14 cellular contexts compared by ENCODE assay signal in genomic region chr7:130374507-130374906, GRCh38. TPM values are rescaled to one million over a fixed set of nuclear protein-coding genes. Genes with fewer than 3 reads are reported as not detected.
DNase-seq lines count a peak whose midpoint lies in the region; ATAC-seq and TF ChIP-seq lines count a peak whose summit lies in the region.
"Had no signal": no experiment of that assay in that cellular context is flagged by ENCODE, and none has a peak within 500 bp of the region (broad histone marks: within the 10 kb centered on the region; RNA-seq: fewer than 3 reads in every experiment).

No MANE protein-coding gene starts in this region.

- ATAC-seq in Panc1 (no peak), HG03521 (IDR thresholded peaks at IDR 0.05; ENCODE audit: unreplicated experiment) (no peak)

- peaks cover 5% of the 10 kb centered on the region for H3K4me1 Mint-ChIP-seq in endodermal cell

- intact Hi-C loops in Panc1 (cut with micrococcal nuclease; ENCODE audit: unreplicated experiment) (no loop called here), OCI-LY7 (cut with micrococcal nuclease; ENCODE audit: unreplicated experiment) (no loop called here)

- no peak overlapping the region for H3K4me2 ChIP-seq in OCI-LY7 (ENCODE audit: low read length)
- H3K4me2 ChIP-seq: BLaER1 treated with 17β-estradiol and CSF1 and Interleukin-3, amounts not matched to agents 10 nM and 100 nM had no signal

- no peaks in the 10 kb centered on the region for H3K27me3 ChIP-seq in Panc1 (ENCODE audit: control insufficient read depth, insufficient read depth, low read length)
- H3K27me3 ChIP-seq in endodermal cell (ENCODE audit: control insufficient read depth, insufficient read depth, low read length, poor library complexity, severe bottlenecking): no peaks in the 10 kb centered on the region
- no peaks in the 10 kb centered on the region for H3K27me3 ChIP-seq in muscle layer of colon (ENCODE audit: control insufficient read depth in 1 of 2, insufficient read depth in 2 of 2, low read length in 2 of 2)
- no peaks in the 10 kb centered on the region for H3K27me3 ChIP-seq in subcutaneous abdominal adipose tissue (ENCODE audit: control insufficient read depth in 5 of 5, insufficient read depth in 4 of 5, low read length in 5 of 5)
- H3K27me3 ChIP-seq: BLaER1 treated with 17β-estradiol and CSF1 and Interleukin-3, amounts not matched to agents 10 nM and 100 nM had no signal

- no peaks in the 10 kb centered on the region for H3K79me2 ChIP-seq in OCI-LY7 (ENCODE audit: insufficient read depth, low read depth, low read length)

- DNase-seq in Panc1 (ENCODE audit: low read depth, low spot score): no peak
- no peak for DNase-seq in endodermal cell
- DNase-seq in NCI-H82 (lab: John Stamatoyannopoulos, UW): no peak
- DNase-seq in OCI-LY7 (ENCODE audit: low spot score): no peak
- no peak for DNase-seq in activated CD8-positive, alpha-beta memory T cell treated with anti-CD3 and anti-CD28 coated beads for 24 hours
- DNase-seq: activated CD4-positive, alpha-beta T cell treated with anti-CD3 and anti-CD28 coated beads, Interleukin-2, amount 50 U/mL, for 4 hours; activated naive CD4-positive, alpha-beta T cell treated with Interleukin-2 at 50 U/mL for 16 hours; cortex of kidney; GDM1 had no signal

- H3K36me3 Mint-ChIP-seq in endodermal cell (ENCODE audit: low read depth): peaks cover 5% of the 10 kb centered on the region

- H3K4me1 ChIP-seq in Panc1 (ENCODE audit: control insufficient read depth, insufficient read depth, low read length) (peaks cover 13% of the 10 kb centered on the region), endodermal cell (ENCODE audit: control insufficient read depth, insufficient read depth, low read length) (peaks cover 5% of the 10 kb centered on the region), muscle layer of colon (ENCODE audit: insufficient read depth, low read length) (peaks cover 49% of the 10 kb centered on the region), subcutaneous abdominal adipose tissue (ENCODE audit: control insufficient read depth in 5 of 5, insufficient read depth in 5 of 5, low read length in 5 of 5) (peaks cover 6 to 52% (median 41%) of the 10 kb centered on the region in 5 donors), OCI-LY7 (ENCODE audit: insufficient read depth, low read length, poor library complexity, severe bottlenecking) (no peaks in the 10 kb centered on the region)

- CTCF ChIA-PET in Panc1 (lab: Charles Lee): no interaction called here
- CTCF ChIA-PET in OCI-LY7 (lab: Charles Lee; ENCODE audit: unreplicated experiment): no interaction called here

- H3K9me3 ChIP-seq in Panc1 (ENCODE audit: control insufficient read depth, insufficient read depth, low read depth, low read length) (no peaks in the 10 kb centered on the region), endodermal cell (ENCODE audit: control insufficient read depth, low read length) (no peaks in the 10 kb centered on the region), muscle layer of colon (ENCODE audit: low read length) (peaks cover 5% of the 10 kb centered on the region), subcutaneous abdominal adipose tissue (ENCODE audit: control insufficient read depth in 5 of 5, low read length in 5 of 5) (peaks cover 0 to 9% (median 6%) of the 10 kb centered on the region in 5 donors), OCI-LY7 (ENCODE audit: low read length) (peaks cover 4% of the 10 kb centered on the region; the same call in 1 of the 2 replicates)

- H3K27ac ChIP-seq in Panc1 (ENCODE audit: low read length): 0 out of 2 replicates have a peak overlapping the region, but pooled peaks have one; percentile 44
- H3K27ac ChIP-seq in endodermal cell (ENCODE audit: low read depth, low read length): peak overlapping the region; percentile 92
- peak overlapping the region; percentile 37 for H3K27ac ChIP-seq in muscle layer of colon (ENCODE audit: low read depth, low read length)
- H3K27ac ChIP-seq in subcutaneous abdominal adipose tissue (ENCODE audit: low read depth, low read length): peak overlapping the region; percentile 93
- H3K27ac ChIP-seq in OCI-LY7 (ENCODE audit: low read depth, low read length, poor library complexity, severe bottlenecking): no peak overlapping the region
- H3K27ac ChIP-seq: BLaER1 treated with 17β-estradiol and CSF1 and Interleukin-3, amounts not matched to agents 10 nM and 100 nM had no signal

- BruUV-seq in Panc1 (replicated peaks; lab: Mats Ljungman, UMichigan) (no TSS peak), OCI-LY7 (replicated peaks; lab: Mats Ljungman, UMichigan) (no TSS peak)

- peaks cover 25% of the 10 kb centered on the region for H3K9me3 Mint-ChIP-seq in endodermal cell

- no peak overlapping the region for H3K9ac ChIP-seq in endodermal cell (ENCODE audit: extremely low read depth, low read length, poor library complexity, severe bottlenecking)
- H3K9ac ChIP-seq in muscle layer of colon (ENCODE audit: low read length): no peak overlapping the region
- peak overlapping the region in 1 of 5 donors; percentile 71 for H3K9ac ChIP-seq in subcutaneous abdominal adipose tissue (ENCODE audit: low read length in 5 of 5)
- H3K9ac ChIP-seq: BLaER1 treated with 17β-estradiol and CSF1 and Interleukin-3, amounts not matched to agents 10 nM and 100 nM had no signal

- peak overlapping the region; percentile 50 for H3K27ac Mint-ChIP-seq in endodermal cell

- no peaks in the 10 kb centered on the region for H3K36me3 ChIP-seq in Panc1 (ENCODE audit: control insufficient read depth, insufficient read depth, low read length)
- no peaks in the 10 kb centered on the region for H3K36me3 ChIP-seq in endodermal cell (ENCODE audit: control insufficient read depth, insufficient read depth, low read length)
- H3K36me3 ChIP-seq in muscle layer of colon (ENCODE audit: insufficient read depth, low read length): no peaks in the 10 kb centered on the region
- H3K36me3 ChIP-seq in subcutaneous abdominal adipose tissue (ENCODE audit: control insufficient read depth in 5 of 5, insufficient read depth in 5 of 5, low read length in 5 of 5): no peaks in the 10 kb centered on the region
- H3K36me3 ChIP-seq in OCI-LY7 (ENCODE audit: insufficient read depth, low read length): no peaks in the 10 kb centered on the region
- H3K36me3 ChIP-seq: BLaER1 treated with 17β-estradiol and CSF1 and Interleukin-3, amounts not matched to agents 10 nM and 100 nM had no signal

- H3K9me2 ChIP-seq in OCI-LY7 (ENCODE audit: insufficient read depth, low read length): no peaks in the 10 kb centered on the region

- H4K20me1 ChIP-seq in OCI-LY7 (ENCODE audit: insufficient read depth, low read length): no peaks in the 10 kb centered on the region
- H4K20me1 ChIP-seq: BLaER1 treated with 17β-estradiol and CSF1 and Interleukin-3, amounts not matched to agents 10 nM and 100 nM had no signal

- no peak overlapping the region for H3K4me3 ChIP-seq in Panc1 (ENCODE audit: low read depth in 2 of 2, low read length in 2 of 2)
- H3K4me3 ChIP-seq in endodermal cell (ENCODE audit: low read length): no peak overlapping the region
- no peak overlapping the region for H3K4me3 ChIP-seq in muscle layer of colon (ENCODE audit: low read depth in 1 of 2, low read length in 2 of 2)
- no peak overlapping the region for H3K4me3 ChIP-seq in subcutaneous abdominal adipose tissue (ENCODE audit: low read depth in 1 of 5, low read length in 5 of 5)
- H3K4me3 ChIP-seq in OCI-LY7 (ENCODE audit: low read depth, low read length, poor library complexity, severe bottlenecking): no peak overlapping the region
- H3K4me3 ChIP-seq: BLaER1 treated with 17β-estradiol and CSF1 and Interleukin-3, amounts not matched to agents 10 nM and 100 nM had no signal

- no peak overlapping the region for H2AFZ ChIP-seq in OCI-LY7 (ENCODE audit: low read length)

- no peak for TF ChIP-seq CTCF in Panc1 (IDR thresholded peaks at IDR 0.05)
- no peak for TF ChIP-seq CTCF in endodermal cell (conservative IDR thresholded peaks at IDR 0.05)
- no peak for TF ChIP-seq CTCF in OCI-LY7 (conservative IDR thresholded peaks at IDR 0.05; ENCODE audit: low read length)

- H3K4me3 Mint-ChIP-seq in endodermal cell: no peak overlapping the region

- in situ Hi-C loops in Panc1 (cut with HindIII; ENCODE audit: low pct_unique_long_range_greater_than_20kb, low sequenced_read_pairs): no loop called here

- POLR2A ChIA-PET in Panc1 (lab: Charles Lee) (no interaction called here), OCI-LY7 (lab: Charles Lee) (no interaction called here)

- no peaks in the 10 kb centered on the region for H3K27me3 Mint-ChIP-seq in endodermal cell (ENCODE audit: insufficient read depth)

- 93 to 97% methylated on average over 6 of the region's 6 CpGs for WGBS in endodermal cell (ENCODE audit: insufficient coverage in 1 of 2, insufficient read length in 1 of 2), 2 experiments

RNA-seq across cellular contexts. Expression of gene CPA1, which starts 5.8 kb away (rescaled TPM):
- total RNA-seq in Panc1 (2021; ENCODE audit: unreplicated experiment) (7.6 TPM), endodermal cell (not detected), OCI-LY7 (2022) (not detected in 2 replicates)
- not detected for polyA plus RNA-seq in Panc1 (2012; ENCODE audit: insufficient read length)
- 0.32 TPM for polyA plus RNA-seq in endodermal cell (2013, experiment 1 of 2)
- polyA plus RNA-seq in endodermal cell (2013, experiment 2 of 2): 0.33 TPM
- not detected in 2 replicates for total RNA-seq in OCI-LY7 (2014; rRNA removed; shearing (Covaris generic))
- total RNA-seq: T-helper 1 cell treated with Interleukin-12 subunit alpha and Interleukin-12 subunit beta and Interleukin-4 antibody, amounts not matched to agents 30 ng/mL and 1 ng/mL, for 36 hours had no signal

RNA-seq across cellular contexts. Expression of gene CPA5, which starts 29.9 kb away (rescaled TPM):
- total RNA-seq in Panc1 (2021; ENCODE audit: unreplicated experiment) (not detected), endodermal cell (not detected), OCI-LY7 (2022) (not detected in 2 replicates)
- polyA plus RNA-seq in Panc1 (2012; ENCODE audit: insufficient read length): not detected
- not detected for polyA plus RNA-seq in endodermal cell (2013, experiment 1 of 2)
- not detected for polyA plus RNA-seq in endodermal cell (2013, experiment 2 of 2)
- total RNA-seq in OCI-LY7 (2014; rRNA removed; shearing (Covaris generic)): not detected in 2 replicates
